ENCODE assay signal across 8 cellular contexts in the genomic region with DNA sequence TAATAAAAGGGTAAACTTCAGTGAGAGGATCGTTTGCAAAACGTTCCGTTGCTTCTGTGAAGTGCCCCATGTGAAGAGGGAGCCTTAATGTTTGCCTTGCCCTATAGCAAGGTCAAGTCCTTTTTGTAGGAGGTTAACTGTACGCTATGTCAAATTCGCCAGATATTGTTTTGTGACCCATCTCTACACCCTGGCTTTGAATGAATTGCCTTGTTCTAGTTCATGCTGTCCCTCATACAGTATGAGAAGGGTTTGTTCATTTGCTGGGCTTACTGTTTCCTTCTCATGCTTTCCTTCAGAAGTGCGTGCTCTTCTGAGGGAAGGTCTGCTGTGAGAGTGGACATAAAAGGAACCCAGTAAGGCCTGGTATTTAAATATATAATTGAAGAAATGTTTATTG. TPM values are rescaled to one million over a fixed set of nuclear protein-coding genes. Genes with fewer than 3 reads are reported as not detected.
DNase-seq lines count a peak whose midpoint lies in the region; ATAC-seq and TF ChIP-seq lines count a peak whose summit lies in the region.

No MANE protein-coding gene starts in this region.

- no peak for DNase-seq in LNCaP clone FGC (ENCODE audit: low read depth)
- DNase-seq in coronary artery (ENCODE audit: low spot score) = no peak
- DNase-seq in naive thymus-derived CD8-positive, alpha-beta T cell = no peak
- no peak for DNase-seq in NCI-H2029 treated with DMSO at 0.1 percent for 48 hours (lab: John Stamatoyannopoulos, UW)
- DNase-seq in ecto neural progenitor cell (ENCODE audit: low spot score) = no peak
- DNase-seq in NK-92 (lab: John Stamatoyannopoulos, UW; ENCODE audit: unreplicated experiment) = no peak
- DNase-seq in activated CD4-positive, alpha-beta T cell treated with anti-CD3 and anti-CD28 coated beads for 48 hours = no peak

- peak overlapping the region; percentile 94 to 99 (median 97) for H3K4me3 Mint-ChIP-seq in naive thymus-derived CD8-positive, alpha-beta T cell

- H3K4me1 ChIP-seq in BLaER1 treated with 17β-estradiol and CSF1 and Interleukin-3, amounts not matched to agents 10 nM and 100 nM = peaks cover 35 to 53% (median 46%) of the 10 kb centered on the region in 10 experiments

- H3K9ac ChIP-seq in BLaER1 treated with 17β-estradiol and CSF1 and Interleukin-3, amounts not matched to agents 10 nM and 100 nM = peak overlapping the region; percentile 89 to 97 (median 93)

- H3K27me3 ChIP-seq in BLaER1 treated with 17β-estradiol and CSF1 and Interleukin-3, amounts not matched to agents 10 nM and 100 nM = no peaks in the 10 kb centered on the region

- H4K20me1 ChIP-seq in BLaER1 treated with 17β-estradiol and CSF1 and Interleukin-3, amounts not matched to agents 10 nM and 100 nM = peaks cover 48 to 59% (median 54%) of the 10 kb centered on the region in 11 experiments

- no peaks in the 10 kb centered on the region for H3K27me3 Mint-ChIP-seq in naive thymus-derived CD8-positive, alpha-beta T cell

- no peaks in the 10 kb centered on the region for H3K9me3 ChIP-seq in BLaER1 treated with 17β-estradiol and CSF1 and Interleukin-3, amounts not matched to agents 10 nM and 100 nM (replicated peaks in 1 of 11)

- TF ChIP-seq CTCF in LNCaP clone FGC (IDR thresholded peaks at IDR 0.05; ENCODE audit: control insufficient read depth, extremely low read depth, insufficient read depth) (no peak), coronary artery (IDR thresholded peaks at IDR 0.05) (no peak)

- peaks cover 0 to 7% (median 6%) of the 10 kb centered on the region in 11 experiments; a peak in 11 of 22 replicates for H3K36me3 ChIP-seq in BLaER1 treated with 17β-estradiol and CSF1 and Interleukin-3, amounts not matched to agents 10 nM and 100 nM

- no peak for ATAC-seq in naive thymus-derived CD8-positive, alpha-beta T cell

- peak overlapping the region in 8 of 10 donors; percentile 84 to 95 (median 92) for H3K27ac Mint-ChIP-seq in naive thymus-derived CD8-positive, alpha-beta T cell

- POLR2A ChIA-PET in naive thymus-derived CD8-positive, alpha-beta T cell (lab: Charles Lee) = interaction anchor here (0.8 to 10.2 kb wide), 5 partner anchors 15 to 119 kb away, joined by 3 to 178 read pairs (median 3); a partner anchor contains a TSS

- peak overlapping the region in 8 of 11 experiments; percentile 83 to 95 (median 90); a peak in 15 of 22 replicates for H3K27ac ChIP-seq in BLaER1 treated with 17β-estradiol and CSF1 and Interleukin-3, amounts not matched to agents 10 nM and 100 nM
- H3K27ac ChIP-seq in coronary artery = no peak overlapping the region

- H3K36me3 Mint-ChIP-seq in naive thymus-derived CD8-positive, alpha-beta T cell = peaks cover 0 to 3% (median 0%) of the 10 kb centered on the region in 3 donors

- peaks cover 19 to 56% (median 53%) of the 10 kb centered on the region in 4 donors for H3K4me1 Mint-ChIP-seq in naive thymus-derived CD8-positive, alpha-beta T cell

- H3K4me3 ChIP-seq in BLaER1 treated with 17β-estradiol and CSF1 and Interleukin-3, amounts not matched to agents 10 nM and 100 nM = peak overlapping the region; percentile 84 to 99 (median 94)
- H3K4me3 ChIP-seq in LNCaP clone FGC (ENCODE audit: low read depth, low read length) (peak overlapping the region; percentile 79), coronary artery (peak overlapping the region; percentile 97)

- no peaks in the 10 kb centered on the region for H3K9me3 Mint-ChIP-seq in naive thymus-derived CD8-positive, alpha-beta T cell

- H3K4me2 ChIP-seq in BLaER1 treated with 17β-estradiol and CSF1 and Interleukin-3, amounts not matched to agents 10 nM and 100 nM = peak overlapping the region; percentile 79 to 98 (median 90)

RNA-seq across cellular contexts. Expression of a gene that starts 1.6 kb away (rescaled TPM):
- total RNA-seq in naive thymus-derived CD8-positive, alpha-beta T cell = 10 to 100 TPM; 77.5 to 82.8 TPM
- 10 to 100 TPM; 23.8 to 47.4 (median 24.7) TPM for polyA plus RNA-seq in naive thymus-derived CD8-positive, alpha-beta T cell

RNA-seq across cellular contexts. Expression of a gene that starts 23.1 kb away (rescaled TPM):
- 10 to 100 TPM; 15.5 to 16.6 TPM for total RNA-seq in naive thymus-derived CD8-positive, alpha-beta T cell
- 10 to 100 TPM; 11.3 to 18.3 (median 17.5) TPM for polyA plus RNA-seq in naive thymus-derived CD8-positive, alpha-beta T cell

Comparison
In these comparisons a context has a peak if more than half of its experiments do, and no peak if none do; other contexts are left out.
1. H3K27ac ChIP-seq: peak in BLaER1 treated with 17β-estradiol and CSF1 and Interleukin-3, amounts not matched to agents 10 nM and 100 nM (8 of 11); none in coronary artery (0 of 2).
2. Peak in every context shown above with its lines, with median percentiles within 50 percentile points of each other: H3K4me3 ChIP-seq.